Comparison of ENCODE assay signal across 19 cellular contexts in the genomic region with DNA sequence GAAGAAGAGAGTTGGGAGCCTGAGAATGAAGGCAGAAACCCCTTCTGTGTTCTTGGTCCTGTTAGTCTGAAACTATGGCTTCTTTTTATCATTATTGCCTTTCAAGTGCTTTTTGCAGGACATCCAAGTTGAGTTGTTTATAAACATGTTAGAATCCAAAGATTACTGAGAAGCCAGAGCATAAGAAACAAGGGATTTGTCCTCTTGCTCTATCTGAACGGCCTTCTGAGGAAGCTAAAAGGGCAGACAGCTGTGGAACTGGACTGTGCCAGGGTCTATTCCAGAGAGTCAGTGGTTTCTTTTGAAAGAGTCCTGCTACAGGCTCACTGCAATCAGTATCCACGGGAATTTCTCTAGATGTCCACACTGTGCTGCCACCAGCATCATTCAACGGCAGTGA.
"Had no signal": no experiment of that assay in that cellular context is flagged by ENCODE, and none has a peak within 500 bp of the region (broad histone marks: within the 10 kb centered on the region; RNA-seq: fewer than 3 reads in every experiment).

No MANE protein-coding gene starts in this region.

- DNase-seq: KBM-7, NCI-H1092 treated with DMSO at 0.1 percent for 48 hours, NCI-H1436, NCI-H187, NCI-H2029, NCI-H2081 treated with DMSO at 0.1 percent for 48 hours, NCI-H2171, NCI-H226, NCI-H446, NCI-H510A, NCI-H524 treated with DMSO at 0.1 percent for 48 hours, NCI-H69, NCI-H774, Right ventricle myocardium superior, RPMI8226, SIG-M5 had no signal

- H3K27me3 ChIP-seq: SJSA1 had no signal

- H3K9me3 ChIP-seq: SJSA1 had no signal

- H3K27ac ChIP-seq: HL-60, SJSA1, SK-N-MC had no signal

- H3K4me3 ChIP-seq: SJSA1, SK-N-MC had no signal

- H3K4me1 ChIP-seq: SJSA1 had no signal

- H3K36me3 ChIP-seq: SJSA1 had no signal
